In genomic region chr2:16635796-16636699, GRCh38 we compare ENCODE assay signal across 9 cellular contexts. TPM values are rescaled to one million over a fixed set of nuclear protein-coding genes. Genes with fewer than 3 reads are reported as not detected.
DNase-seq lines count a peak whose midpoint lies in the region; ATAC-seq and TF ChIP-seq lines count a peak whose summit lies in the region.
"Had no signal": no experiment of that assay in that cellular context is flagged by ENCODE, and none has a peak within 500 bp of the region (broad histone marks: within the 10 kb centered on the region; RNA-seq: fewer than 3 reads in every experiment).

No MANE protein-coding gene starts in this region.

- H3K27ac ChIP-seq in mammary epithelial cell (ENCODE audit: insufficient read depth, low read depth, low read length) (no peak overlapping the region), temporal lobe (ENCODE audit: low read depth, low read length) (peak overlapping the region; percentile 33)
- H3K27ac ChIP-seq: Peyer's patch had no signal

- H3K9ac ChIP-seq in mammary epithelial cell (ENCODE audit: insufficient read depth, low read length) = no peak overlapping the region

- POLR2A ChIA-PET in naive thymus-derived CD8-positive, alpha-beta T cell (lab: Charles Lee) = no interaction called here

- H3K36me3 Mint-ChIP-seq in naive thymus-derived CD8-positive, alpha-beta T cell = no peaks in the 10 kb centered on the region

- H3K27ac Mint-ChIP-seq in naive thymus-derived CD8-positive, alpha-beta T cell = no peak overlapping the region

- dilution Hi-C loops in mammary epithelial cell (cut with HindIII; ENCODE audit: low sequenced_read_pairs) = no loop called here

- intact Hi-C loops in mammary epithelial cell (cut with micrococcal nuclease) = no loop called here

- CTCF ChIA-PET in mammary epithelial cell (lab: Charles Lee; ENCODE audit: low non-redundant PET) = no interaction called here

- WGBS in mammary epithelial cell (ENCODE audit: low coverage, missing lambda C conversion rate) = 81% methylated on average over 14 of the region's 15 CpGs

- no peak overlapping the region for H2AFZ ChIP-seq in mammary epithelial cell (ENCODE audit: low read depth, low read length)

- H3K4me1 Mint-ChIP-seq in naive thymus-derived CD8-positive, alpha-beta T cell = peaks cover 5 to 70% (median 22%) of the 10 kb centered on the region in 4 donors

- no peak for TF ChIP-seq CTCF in mammary epithelial cell (conservative IDR thresholded peaks at IDR 0.05 in 1 of 2, IDR thresholded peaks at IDR 0.05 in 1 of 2; ENCODE audit: extremely low read depth in 1 of 2, insufficient read depth in 1 of 2, low read depth in 1 of 2, low read length in 2 of 2)

- in situ Hi-C loops in T47D (cut with HindIII; ENCODE audit: low pct_unique_long_range_greater_than_20kb, low sequenced_read_pairs) (no loop called here), mammary epithelial cell (cut with MboI; ENCODE audit: low sequenced_read_pairs in 2 of 2) (no loop called here)

- no peaks in the 10 kb centered on the region for H4K20me1 ChIP-seq in mammary epithelial cell (ENCODE audit: insufficient read depth, low read length)

- no peak overlapping the region for H3K4me2 ChIP-seq in mammary epithelial cell (ENCODE audit: insufficient read depth, low read depth, low read length)

- no peak overlapping the region for H3K4me3 Mint-ChIP-seq in naive thymus-derived CD8-positive, alpha-beta T cell

- no peaks in the 10 kb centered on the region for H3K27me3 ChIP-seq in mammary epithelial cell (ENCODE audit: insufficient read depth, low read length)
- H3K27me3 ChIP-seq: Peyer's patch had no signal

- no peaks in the 10 kb centered on the region for H3K36me3 ChIP-seq in mammary epithelial cell (ENCODE audit: insufficient read depth, low read length)
- H3K36me3 ChIP-seq: Peyer's patch had no signal

- no TSS peak for BruUV-seq in mammary epithelial cell (replicated peaks; lab: Mats Ljungman, UMichigan)

- DNase-seq in T47D (ENCODE audit: low read depth in 1 of 2, low spot score in 1 of 2) (peak; percentile 25 to 43), mammary epithelial cell (no peak), RPMI8226 (peak; percentile 11), hippocampal formation (lab: John Stamatoyannopoulos, UW) (peak; percentile 31 to 60), T-helper 2 cell (no peak)
- DNase-seq in naive thymus-derived CD8-positive, alpha-beta T cell = no peak
- DNase-seq: Peyer's patch had no signal

- no peak overlapping the region for H3K4me3 ChIP-seq in mammary epithelial cell (replicated peaks in 1 of 3; ENCODE audit: insufficient read depth in 1 of 3, low read depth in 2 of 3, low read length in 3 of 3)
- H3K4me3 ChIP-seq: Peyer's patch had no signal

- H3K79me2 ChIP-seq in mammary epithelial cell (ENCODE audit: insufficient read depth, low read length) = no peaks in the 10 kb centered on the region

- peaks cover 0 to 32% (median 10%) of the 10 kb centered on the region in 5 donors for H3K27me3 Mint-ChIP-seq in naive thymus-derived CD8-positive, alpha-beta T cell

- ATAC-seq in naive thymus-derived CD8-positive, alpha-beta T cell = no peak
- ATAC-seq in esophagus mucosa = no peak

- H3K9me3 Mint-ChIP-seq in naive thymus-derived CD8-positive, alpha-beta T cell = peaks cover 0 to 3% (median 0%) of the 10 kb centered on the region in 9 donors

- no peaks in the 10 kb centered on the region for H3K9me3 ChIP-seq in mammary epithelial cell (replicated peaks; ENCODE audit: insufficient read depth, low read length)
- H3K9me3 ChIP-seq: Peyer's patch had no signal

- H3K4me1 ChIP-seq in mammary epithelial cell (ENCODE audit: insufficient read depth, low read length) = peaks cover 6% of the 10 kb centered on the region

RNA-seq across cellular contexts. Expression of gene CYRIA, which starts 29.6 kb away (rescaled TPM):
- total RNA-seq in mammary epithelial cell (1 to 10 TPM; 1.1 to 2.0 TPM), temporal lobe (189 TPM), esophagus mucosa (1.3 TPM)
- polyA plus RNA-seq in mammary epithelial cell = 0.62 TPM
- polyA minus RNA-seq in mammary epithelial cell = 3.7 TPM
- total RNA-seq in naive thymus-derived CD8-positive, alpha-beta T cell = 1 to 10 TPM in 1 of 2 experiments, under 1 TPM in 1; 0.83 to 1.6 TPM
- 1 to 10 TPM in 1 of 3 donors, under 1 TPM in 2; 0.31 to 5.6 (median 0.74) TPM for polyA plus RNA-seq in naive thymus-derived CD8-positive, alpha-beta T cell

Comparison
In these comparisons a context has a peak if more than half of its experiments do, and no peak if none do; other contexts are left out.
1. DNase-seq: peak in T47D (2 of 2), RPMI8226 (single experiment) and hippocampal formation (2 of 2); none in mammary epithelial cell (single experiment), T-helper 2 cell (0 of 5) and naive thymus-derived CD8-positive, alpha-beta T cell (0 of 10).
2. RNA of gene CYRIA, which starts 29.6 kb away (total RNA-seq): 189 TPM in temporal lobe (single experiment); 1.1 to 2.0 TPM in mammary epithelial cell, 0.83 to 1.6 TPM in naive thymus-derived CD8-positive, alpha-beta T cell and 1.3 TPM in esophagus mucosa (single experiment); every median in the first group is over 10 times any median in the second.